In genomic region chr11:109945626-109946321, GRCh38 we compare ENCODE assay signal across 9 cellular contexts.
DNase-seq lines count a peak whose midpoint lies in the region; ATAC-seq lines count a peak whose summit lies in the region.
"Had no signal": no experiment of that assay in that cellular context is flagged by ENCODE, and none has a peak within 500 bp of the region (broad histone marks: within the 10 kb centered on the region; RNA-seq: fewer than 3 reads in every experiment).

No MANE protein-coding gene starts in this region.

- peak overlapping the region in 1 of 3 donors; percentile 12 for H3K27ac Mint-ChIP-seq in CD4-positive, CD25-positive, alpha-beta regulatory T cell
- peak overlapping the region in 1 of 6 donors; percentile 23 for H3K27ac Mint-ChIP-seq in immature natural killer cell

- H3K9me3 ChIP-seq in CD4-positive, CD25-positive, alpha-beta regulatory T cell (ENCODE audit: control insufficient read depth in 2 of 2, low read length in 2 of 2): no peaks in the 10 kb centered on the region

- H3K4me3 ChIP-seq in CD4-positive, CD25-positive, alpha-beta regulatory T cell (ENCODE audit: low read depth, low read length): peak overlapping the region; percentile 45

- H3K36me3 ChIP-seq in CD4-positive, CD25-positive, alpha-beta regulatory T cell (ENCODE audit: control insufficient read depth, insufficient read depth, low read length): no peaks in the 10 kb centered on the region

- no peak for DNase-seq in CD4-positive, CD25-positive, alpha-beta regulatory T cell
- no peak for DNase-seq in immature natural killer cell
- DNase-seq in sciatic nerve (ENCODE audit: low spot score): no peak
- no peak for DNase-seq in KG1 (lab: John Stamatoyannopoulos, UW)
- DNase-seq in DMS 273 (lab: John Stamatoyannopoulos, UW; ENCODE audit: unreplicated experiment): no peak
- DNase-seq in RKO (ENCODE audit: low spot score): no peak

- H3K27ac ChIP-seq in CD4-positive, CD25-positive, alpha-beta regulatory T cell (ENCODE audit: insufficient read depth, low read length, poor library complexity, severe bottlenecking): no peak overlapping the region

- H3K9me3 Mint-ChIP-seq in CD4-positive, CD25-positive, alpha-beta regulatory T cell: peaks cover 0 to 1% (median 0%) of the 10 kb centered on the region in 7 donors
- H3K9me3 Mint-ChIP-seq in immature natural killer cell: peaks cover 0 to 2% (median 0%) of the 10 kb centered on the region in 6 donors

- no peaks in the 10 kb centered on the region for H3K36me3 Mint-ChIP-seq in CD4-positive, CD25-positive, alpha-beta regulatory T cell
- H3K36me3 Mint-ChIP-seq in immature natural killer cell: no peaks in the 10 kb centered on the region

- peaks cover 16% of the 10 kb centered on the region for H3K27me3 Mint-ChIP-seq in CD4-positive, CD25-positive, alpha-beta regulatory T cell
- peaks cover 1 to 5% (median 2%) of the 10 kb centered on the region in 3 donors for H3K27me3 Mint-ChIP-seq in immature natural killer cell (ENCODE audit: low read depth in 3 of 3)

- no peak for ATAC-seq in CD4-positive, CD25-positive, alpha-beta regulatory T cell (ENCODE audit: low read depth in 2 of 2)
- ATAC-seq in GM21367 (IDR thresholded peaks at IDR 0.05; ENCODE audit: unreplicated experiment) (peak; percentile 55), HG03520 (IDR thresholded peaks at IDR 0.05; ENCODE audit: unreplicated experiment) (peak; percentile 66), sciatic nerve (no peak)

- H3K27me3 ChIP-seq in CD4-positive, CD25-positive, alpha-beta regulatory T cell (ENCODE audit: control insufficient read depth, insufficient read depth, low read length): peaks cover 7% of the 10 kb centered on the region

- H3K4me1 ChIP-seq in CD4-positive, CD25-positive, alpha-beta regulatory T cell (ENCODE audit: control insufficient read depth, insufficient read depth, low read length, poor library complexity, severe bottlenecking): no peaks in the 10 kb centered on the region

- intact Hi-C loops in sciatic nerve (cut with DNase I): no loop called here

- H3K4me3 Mint-ChIP-seq in CD4-positive, CD25-positive, alpha-beta regulatory T cell: no peak overlapping the region
- H3K4me3 Mint-ChIP-seq in immature natural killer cell: peak overlapping the region in 3 of 5 donors; percentile 36 to 72 (median 60)
- H3K4me3 Mint-ChIP-seq: neural crest cell had no signal

- H3K4me1 Mint-ChIP-seq in CD4-positive, CD25-positive, alpha-beta regulatory T cell: peaks cover 5 to 7% (median 6%) of the 10 kb centered on the region in 4 donors
- peaks cover 4 to 10% of the 10 kb centered on the region in 2 donors for H3K4me1 Mint-ChIP-seq in immature natural killer cell

Comparison
In these comparisons a context has a peak if more than half of its experiments do, and no peak if none do; other contexts are left out.
1. ATAC-seq: peak in GM21367 (single experiment) and HG03520 (single experiment); none in CD4-positive, CD25-positive, alpha-beta regulatory T cell (0 of 2) and sciatic nerve (single experiment).
2. H3K4me3 Mint-ChIP-seq: peak in immature natural killer cell (3 of 5); none in CD4-positive, CD25-positive, alpha-beta regulatory T cell (0 of 4).